ENCODE assay signal across 22 cellular contexts in genomic region chr15:43893956-43894355, GRCh38.
"Had no signal": no experiment of that assay in that cellular context is flagged by ENCODE, and none has a peak within 500 bp of the region (broad histone marks: within the 10 kb centered on the region; RNA-seq: fewer than 3 reads in every experiment).

No MANE protein-coding gene starts in this region.

- H3K4me1 Mint-ChIP-seq: activated B cell treated with CpG ODN at 0.5 μM for 24 hours; activated CD8-positive, alpha-beta memory T cell treated with anti-CD3 and anti-CD28 coated beads, Interleukin-2, amount 10 ng/mL, durations not matched to agents 7 days and 5 days; naive thymus-derived CD4-positive, alpha-beta T cell had no signal

- H3K36me3 Mint-ChIP-seq: activated CD8-positive, alpha-beta memory T cell treated with anti-CD3 and anti-CD28 coated beads, Interleukin-2, amount 10 ng/mL, durations not matched to agents 7 days and 5 days had no signal

- H3K4me3 ChIP-seq: ascending aorta, gastroesophageal sphincter, hepatocyte, lower lobe of right lung, right lobe of liver, spleen had no signal

- H3K27ac Mint-ChIP-seq: activated B cell treated with CpG ODN at 0.5 μM for 24 hours; activated CD8-positive, alpha-beta memory T cell treated with anti-CD3 and anti-CD28 coated beads, Interleukin-2, amount 10 ng/mL, durations not matched to agents 7 days and 5 days; activated naive CD8-positive, alpha-beta T cell; activated T-cell treated with anti-CD3 and anti-CD28 coated beads, Interleukin-2, amount 50 U/mL, for 24 hours; naive thymus-derived CD4-positive, alpha-beta T cell had no signal

- H3K27me3 ChIP-seq: ascending aorta, gastroesophageal sphincter, hepatocyte, neutrophil, right lobe of liver, spleen had no signal

- DNase-seq: activated B cell treated with CpG ODN at 0.5 μM for 24 hours; activated CD4-positive, alpha-beta T cell treated with anti-CD3 and anti-CD28 coated beads, Interleukin-2, amount 50 U/mL, for 1 hour; activated CD8-positive, alpha-beta memory T cell treated with anti-CD3 and anti-CD28 coated beads, Interleukin-2, amount 10 ng/mL, durations not matched to agents 7 days and 5 days; activated effector memory CD4-positive, alpha-beta T cell treated with Interleukin-2 at 50 U/mL for 16 hours; activated T-cell treated with anti-CD3 and anti-CD28 coated beads, Interleukin-2, amount 50 U/mL, for 24 hours; central memory CD4-positive, alpha-beta T cell; cortex of kidney; effector memory CD4-positive, alpha-beta T cell; kidney glomerular epithelial cell; lower lobe of right lung; midbrain; naive thymus-derived CD4-positive, alpha-beta T cell; posterior cingulate gyrus; right lobe of liver; spleen; stimulated activated CD4-positive, alpha-beta T cell treated with anti-CD3 and anti-CD28 coated beads, Interleukin-1b, Interleukin-23, amount 100 ng/mL, for 48 hours; stimulated activated naive CD4-positive, alpha-beta T cell had no signal

- H3K9me3 Mint-ChIP-seq: activated B cell treated with CpG ODN at 0.5 μM for 24 hours; activated T-cell treated with anti-CD3 and anti-CD28 coated beads, Interleukin-2, amount 50 U/mL, for 24 hours; naive thymus-derived CD4-positive, alpha-beta T cell had no signal

- H3K36me3 ChIP-seq: ascending aorta, gastroesophageal sphincter, lower lobe of right lung, neutrophil, right lobe of liver, spleen had no signal

- H3K4me3 Mint-ChIP-seq: activated B cell treated with CpG ODN at 0.5 μM for 24 hours; activated CD8-positive, alpha-beta memory T cell treated with anti-CD3 and anti-CD28 coated beads, Interleukin-2, amount 10 ng/mL, durations not matched to agents 7 days and 5 days; activated naive CD8-positive, alpha-beta T cell; activated T-cell treated with anti-CD3 and anti-CD28 coated beads, Interleukin-2, amount 50 U/mL, for 24 hours; naive thymus-derived CD4-positive, alpha-beta T cell had no signal

- H3K27ac ChIP-seq: ascending aorta, gastroesophageal sphincter, hepatocyte, lower lobe of right lung, neutrophil, right lobe of liver, spleen had no signal

- H3K4me2 ChIP-seq: hepatocyte had no signal

- H3K4me1 ChIP-seq: ascending aorta, lower lobe of right lung, right lobe of liver, spleen had no signal

- H3K27me3 Mint-ChIP-seq: activated B cell treated with CpG ODN at 0.5 μM for 24 hours; activated CD8-positive, alpha-beta memory T cell treated with anti-CD3 and anti-CD28 coated beads, Interleukin-2, amount 10 ng/mL, durations not matched to agents 7 days and 5 days; activated naive CD8-positive, alpha-beta T cell; activated T-cell treated with anti-CD3 and anti-CD28 coated beads, Interleukin-2, amount 50 U/mL, for 24 hours had no signal

- ATAC-seq: activated CD8-positive, alpha-beta memory T cell treated with anti-CD3 and anti-CD28 coated beads, Interleukin-2, amount 10 ng/mL, durations not matched to agents 7 days and 5 days; gastroesophageal sphincter; lower lobe of right lung; naive thymus-derived CD4-positive, alpha-beta T cell; right lobe of liver had no signal

- H3K9me3 ChIP-seq: ascending aorta, gastroesophageal sphincter, lower lobe of right lung, neutrophil, right lobe of liver, spleen had no signal

- H3K79me2 ChIP-seq: hepatocyte had no signal
